Comparison of ENCODE assay signal across 13 cellular contexts in genomic region chr1:107954121-107954520, GRCh38.
"Had no signal": no experiment of that assay in that cellular context is flagged by ENCODE, and none has a peak within 500 bp of the region (broad histone marks: within the 10 kb centered on the region; RNA-seq: fewer than 3 reads in every experiment).

No MANE protein-coding gene starts in this region.

- H3K9me3 Mint-ChIP-seq: activated naive CD4-positive, alpha-beta T cell treated with anti-CD3 and anti-CD28 coated beads, Interleukin-2, amount 50 U/mL, for 72 hours; endodermal cell; memory B cell; neural crest cell; T-helper 1 cell treated with Interleukin-12 subunit alpha and Interleukin-12 subunit beta and Interleukin-4 antibody, amounts not matched to agents 30 μg/mL and 1 μg/mL, for 36 hours had no signal

- H3K36me3 ChIP-seq: pancreas had no signal

- H3K27me3 ChIP-seq: pancreas had no signal

- H3K4me3 ChIP-seq: pancreas, SK-N-MC had no signal

- DNase-seq: activated CD4-positive, alpha-beta T cell treated with anti-CD3 and anti-CD28 coated beads for 48 hours; activated T-cell treated with anti-CD3 and anti-CD28 coated beads for 4 hours; dermis blood vessel endothelial cell; endodermal cell; left cardiac atrium; pancreas; stimulated activated CD4-positive, alpha-beta T cell treated with anti-CD3 and anti-CD28 coated beads, Interleukin-4, amount 100 ng/mL, for 4 hours; trophoblast cell had no signal

- H3K27me3 Mint-ChIP-seq: memory B cell had no signal

- H3K4me3 Mint-ChIP-seq: endodermal cell; memory B cell; neural crest cell; T-helper 1 cell treated with Interleukin-12 subunit alpha and Interleukin-12 subunit beta and Interleukin-4 antibody, amounts not matched to agents 30 μg/mL and 1 μg/mL, for 36 hours had no signal

- H3K36me3 Mint-ChIP-seq: activated naive CD4-positive, alpha-beta T cell treated with anti-CD3 and anti-CD28 coated beads, Interleukin-2, amount 50 U/mL, for 72 hours; memory B cell had no signal

- H3K27ac Mint-ChIP-seq: activated naive CD4-positive, alpha-beta T cell treated with anti-CD3 and anti-CD28 coated beads, Interleukin-2, amount 50 U/mL, for 72 hours; endodermal cell; memory B cell; T-helper 1 cell treated with Interleukin-12 subunit alpha and Interleukin-12 subunit beta and Interleukin-4 antibody, amounts not matched to agents 30 μg/mL and 1 μg/mL, for 36 hours had no signal

- H3K27ac ChIP-seq: pancreas, SK-N-MC had no signal

- ATAC-seq: pancreas had no signal

- H3K9me3 ChIP-seq: pancreas had no signal
